1 cellular context compared by ENCODE assay signal in the genomic region with DNA sequence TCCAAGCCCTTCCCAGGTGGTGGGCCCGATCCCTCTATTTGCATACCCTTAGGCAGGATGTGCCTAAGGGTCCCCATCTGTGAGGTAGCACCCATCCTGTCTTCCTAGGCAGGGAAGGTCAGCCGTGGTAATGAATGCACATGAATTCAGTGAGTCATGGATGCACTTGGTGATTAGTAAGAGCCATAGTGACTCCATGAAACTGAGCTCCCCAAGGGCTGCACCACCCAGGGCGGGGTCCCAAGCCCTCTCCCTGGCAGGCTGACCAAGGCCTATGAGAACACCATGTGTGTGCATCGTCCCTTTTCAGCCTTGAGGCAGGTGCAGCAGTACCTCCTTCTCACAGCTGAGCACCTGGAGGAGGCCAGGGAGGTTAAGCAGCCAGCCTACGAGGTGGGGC.
TF ChIP-seq lines count a peak whose summit lies in the region.

No MANE protein-coding gene starts in this region.

TF ChIP-seq in IMR-90, 13 proteins besides CTCF, POLR2A, EP300 and RAD21:
- TF ChIP-seq CHD1 (IDR thresholded peaks at IDR 0.05; ENCODE audit: low read depth, low read length) (no peak), MXI1 (IDR thresholded peaks at IDR 0.05; ENCODE audit: borderline replicate concordance, low read depth, low read length) (no peak), USF2 (IDR thresholded peaks at IDR 0.05; ENCODE audit: low read depth, low read length) (no peak), NFE2L2 (IDR thresholded peaks at IDR 0.05; ENCODE audit: low read depth, low read length) (no peak), CEBPB (IDR thresholded peaks at IDR 0.05; ENCODE audit: low read depth, low read length) (no peak), FOS (IDR thresholded peaks at IDR 0.05; ENCODE audit: low read depth, low read length) (no peak), MAFK (IDR thresholded peaks at IDR 0.05; ENCODE audit: low read depth, low read length) (no peak), MAZ (IDR thresholded peaks at IDR 0.05; ENCODE audit: borderline replicate concordance, low read depth, low read length) (no peak), RFX5 (IDR thresholded peaks at IDR 0.05; ENCODE audit: low read depth, low read length) (no peak), SMC3 (IDR thresholded peaks at IDR 0.05; ENCODE audit: low read depth, low read length) (no peak)
- TF ChIP-seq, protein P1, sequence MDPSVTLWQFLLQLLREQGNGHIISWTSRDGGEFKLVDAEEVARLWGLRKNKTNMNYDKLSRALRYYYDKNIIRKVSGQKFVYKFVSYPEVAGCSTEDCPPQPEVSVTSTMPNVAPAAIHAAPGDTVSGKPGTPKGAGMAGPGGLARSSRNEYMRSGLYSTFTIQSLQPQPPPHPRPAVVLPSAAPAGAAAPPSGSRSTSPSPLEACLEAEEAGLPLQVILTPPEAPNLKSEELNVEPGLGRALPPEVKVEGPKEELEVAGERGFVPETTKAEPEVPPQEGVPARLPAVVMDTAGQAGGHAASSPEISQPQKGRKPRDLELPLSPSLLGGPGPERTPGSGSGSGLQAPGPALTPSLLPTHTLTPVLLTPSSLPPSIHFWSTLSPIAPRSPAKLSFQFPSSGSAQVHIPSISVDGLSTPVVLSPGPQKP (IDR thresholded peaks at IDR 0.05; ENCODE audit: borderline replicate concordance, low read depth, low read length): no peak
